In the genomic region with DNA sequence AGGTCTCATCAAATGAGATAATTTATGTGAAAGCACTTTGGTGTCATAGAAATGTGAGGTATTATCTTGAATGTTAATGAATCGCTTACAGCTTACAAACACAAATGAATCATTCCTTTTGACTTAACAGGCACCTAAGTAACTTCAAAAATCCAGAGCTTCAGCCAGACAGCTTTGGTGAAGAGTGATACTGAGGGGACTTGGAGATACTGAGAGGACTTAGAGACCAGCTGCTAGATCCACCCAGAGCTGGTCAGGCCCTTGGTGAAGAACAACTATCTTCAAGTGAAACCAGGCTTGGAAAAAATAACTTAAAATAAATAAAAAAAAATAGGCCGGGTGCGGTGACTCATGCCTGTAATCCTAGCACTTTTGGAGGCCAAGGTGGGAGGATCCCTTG, we compare ENCODE assay signal across 1 cellular context.
A peak's percentile ranks its signal among the peaks of the same experiment; 100 is the strongest.
TF ChIP-seq lines count a peak whose summit lies in the region.

No MANE protein-coding gene starts in this region.

TF ChIP-seq in K562, 482 proteins besides CTCF, POLR2A, EP300 and RAD21:
- TF ChIP-seq, protein P1, sequence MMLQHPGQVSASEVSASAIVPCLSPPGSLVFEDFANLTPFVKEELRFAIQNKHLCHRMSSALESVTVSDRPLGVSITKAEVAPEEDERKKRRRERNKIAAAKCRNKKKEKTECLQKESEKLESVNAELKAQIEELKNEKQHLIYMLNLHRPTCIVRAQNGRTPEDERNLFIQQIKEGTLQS (IDR thresholded peaks at IDR 0.05): peak; percentile 46; the same call in 1 of the 2 replicates
- TF ChIP-seq, protein P1 (CRISPR knock-in tag; conservative IDR thresholded peaks at IDR 0.05): no peak
- TF ChIP-seq ZNF445 (CRISPR knock-in tag; IDR thresholded peaks at IDR 0.05; ENCODE audit: low read depth): no peak
- TF ChIP-seq MBD2 (IDR thresholded peaks at IDR 0.05; ENCODE audit: borderline replicate concordance, low read depth): no peak
- TF ChIP-seq HMG20B (CRISPR knock-in tag; IDR thresholded peaks at IDR 0.05): no peak
- no peak for TF ChIP-seq MEF2A (IDR thresholded peaks at IDR 0.05; ENCODE audit: control insufficient read depth, low read depth, low read length)
